In genomic region chr3:156174229-156174847, GRCh38 we compare ENCODE assay signal across 10 cellular contexts. TPM values are rescaled to one million over a fixed set of nuclear protein-coding genes. Genes with fewer than 3 reads are reported as not detected.
DNase-seq lines count a peak whose midpoint lies in the region; ATAC-seq, FAIRE-seq and TF ChIP-seq lines count a peak whose summit lies in the region.
"Had no signal": no experiment of that assay in that cellular context is flagged by ENCODE, and none has a peak within 500 bp of the region (broad histone marks: within the 10 kb centered on the region; RNA-seq: fewer than 3 reads in every experiment).

No MANE protein-coding gene starts in this region.

- RAD21 ChIA-PET in HCT116 (lab: Charles Lee; ENCODE audit: low non-redundant PET in 1 of 2, low total read pairs in 2 of 2, uncharacterized antibody in 2 of 2, unreplicated experiment in 2 of 2) = interaction anchor here (0.5 to 2.1 kb wide), 6 partner anchors 22 to 336 kb away, joined by 3 to 9 read pairs (median 4); no protein-coding TSS in a partner anchor

- H3K36me3 Mint-ChIP-seq in activated CD4-positive, alpha-beta T cell treated with anti-CD3 and anti-CD28 coated beads, Interleukin-2, amount 10 ng/mL, durations not matched to agents 7 days and 5 days (ENCODE audit: low read depth) = no peaks in the 10 kb centered on the region

- intact Hi-C loops in HCT116 (cut with micrococcal nuclease) = loop anchor here (1.0 kb wide), 1 partner anchor 208 kb away; no protein-coding TSS in a partner anchor

- H3K4me3 ChIP-seq in HCT116 (replicated peaks in 1 of 2; ENCODE audit: low read depth in 1 of 2, low read length in 2 of 2) (no peak overlapping the region), astrocyte of the cerebellum (ENCODE audit: low read depth, low read length) (no peak overlapping the region), keratinocyte (ENCODE audit: control insufficient read depth in 2 of 3, extremely low read depth in 1 of 3, insufficient read depth in 2 of 3, low read depth in 1 of 3, low read length in 3 of 3) (no peak overlapping the region)

- H3K4me3 Mint-ChIP-seq in activated CD4-positive, alpha-beta T cell treated with anti-CD3 and anti-CD28 coated beads, Interleukin-2, amount 10 ng/mL, durations not matched to agents 7 days and 5 days = no peak overlapping the region

- no peaks in the 10 kb centered on the region for H3K4me1 Mint-ChIP-seq in activated CD4-positive, alpha-beta T cell treated with anti-CD3 and anti-CD28 coated beads, Interleukin-2, amount 10 ng/mL, durations not matched to agents 7 days and 5 days

- peaks cover 9% of the 10 kb centered on the region for H3K27me3 Mint-ChIP-seq in activated CD4-positive, alpha-beta T cell treated with anti-CD3 and anti-CD28 coated beads, Interleukin-2, amount 10 ng/mL, durations not matched to agents 7 days and 5 days

- peak; percentile 72 for TF ChIP-seq RAD21 in HCT116 (IDR thresholded peaks at IDR 0.05; ENCODE audit: low read depth)

- CTCF ChIA-PET in HCT116 (lab: Charles Lee) = interaction anchor here (0.9 to 3.3 kb wide), 7 partner anchors 208 to 908 kb away, joined by 3 to 32 read pairs (median 12); no protein-coding TSS in a partner anchor
- CTCF ChIA-PET in activated CD4-positive, alpha-beta T cell treated with anti-CD3 and anti-CD28 coated beads, Interleukin-2, amount 10 ng/mL, durations not matched to agents 7 days and 5 days (lab: Charles Lee) = interaction anchor here (1.1 kb wide), 1 partner anchor 11 kb away, joined by 3 read pairs; no protein-coding TSS in a partner anchor

- DNase-seq in AG08395 (ENCODE audit: low spot score) (peak; percentile 30), HCT116 (ENCODE audit: low read depth, low spot score) (peak; percentile 16), astrocyte of the cerebellum (ENCODE audit: low read depth) (no peak), keratinocyte (ENCODE audit: low read depth, low spot score) (no peak), KG1 (lab: John Stamatoyannopoulos, UW) (no peak), dedifferentiated amniotic fluid mesenchymal stem cell (ENCODE audit: extremely low spot score) (no peak)
- no peak for DNase-seq in activated CD4-positive, alpha-beta T cell treated with anti-CD3 and anti-CD28 coated beads, Interleukin-2, amount 10 ng/mL, durations not matched to agents 7 days and 5 days
- DNase-seq: activated CD4-positive, alpha-beta T cell treated with anti-CD3 and anti-CD28 coated beads for 4 hours; foreskin melanocyte had no signal

- H3K27me3 ChIP-seq in HCT116 (ENCODE audit: insufficient read depth, low read length) (no peaks in the 10 kb centered on the region), keratinocyte (ENCODE audit: control insufficient read depth, extremely low read depth, insufficient read depth, low read length) (no peaks in the 10 kb centered on the region)

- peak; percentile 59; the same call in 1 of the 2 replicates for ATAC-seq in HCT116
- ATAC-seq in GM21367 (IDR thresholded peaks at IDR 0.05; ENCODE audit: unreplicated experiment) = no peak

- no peak overlapping the region for H3K27ac Mint-ChIP-seq in activated CD4-positive, alpha-beta T cell treated with anti-CD3 and anti-CD28 coated beads, Interleukin-2, amount 10 ng/mL, durations not matched to agents 7 days and 5 days

- H3K9me1 ChIP-seq in keratinocyte (ENCODE audit: control insufficient read depth, extremely low read depth, insufficient read depth, low read length) = no peaks in the 10 kb centered on the region

- H3K36me3 ChIP-seq in HCT116 (ENCODE audit: control insufficient read depth in 1 of 2, insufficient read depth in 2 of 2, low read length in 2 of 2) = no peaks in the 10 kb centered on the region
- no peaks in the 10 kb centered on the region for H3K36me3 ChIP-seq in keratinocyte (ENCODE audit: control insufficient read depth in 2 of 2, extremely low read depth in 1 of 2, insufficient read depth in 2 of 2, low read length in 2 of 2)

- H3K9me3 Mint-ChIP-seq in activated CD4-positive, alpha-beta T cell treated with anti-CD3 and anti-CD28 coated beads, Interleukin-2, amount 10 ng/mL, durations not matched to agents 7 days and 5 days = no peaks in the 10 kb centered on the region

- no peaks in the 10 kb centered on the region; a peak in 1 of 4 replicates for H3K4me1 ChIP-seq in HCT116 (ENCODE audit: control insufficient read depth in 1 of 2, insufficient read depth in 2 of 2, low read length in 2 of 2)
- H3K4me1 ChIP-seq in keratinocyte (ENCODE audit: control insufficient read depth, extremely low read depth, insufficient read depth, low read length) = no peaks in the 10 kb centered on the region

- H4K20me1 ChIP-seq in HCT116 (ENCODE audit: insufficient read depth) = no peaks in the 10 kb centered on the region
- H4K20me1 ChIP-seq in keratinocyte (ENCODE audit: control insufficient read depth, extremely low read depth, insufficient read depth, low read length) = no peaks in the 10 kb centered on the region

- peak; percentile 20 for FAIRE-seq in keratinocyte (lab: Jason Lieb, UNC)

- no TSS peak for BruUV-seq in HCT116 (replicated peaks; lab: Mats Ljungman, UMichigan)

- POLR2A ChIA-PET in HCT116 (lab: Charles Lee) = interaction anchor here (1.0 kb wide), 1 partner anchor 208 kb away, joined by 3 read pairs; no protein-coding TSS in a partner anchor
- POLR2A ChIA-PET in activated CD4-positive, alpha-beta T cell treated with anti-CD3 and anti-CD28 coated beads, Interleukin-2, amount 10 ng/mL, durations not matched to agents 7 days and 5 days (lab: Charles Lee) = no interaction called here

- TF ChIP-seq CTCF in HCT116 (IDR thresholded peaks at IDR 0.05 in 2 of 3, conservative IDR thresholded peaks at IDR 0.05 in 1 of 3; ENCODE audit: borderline replicate concordance in 1 of 3, insufficient read depth in 1 of 3, low read depth in 2 of 3, low read length in 2 of 3) = peak; percentile 15 to 53 (median 29); a peak in 4 of 6 replicates
- TF ChIP-seq CTCF in astrocyte of the cerebellum (IDR thresholded peaks at IDR 0.05; ENCODE audit: low read depth, low read length, missing control alignments) = peak; percentile 40
- TF ChIP-seq CTCF in keratinocyte (optimal IDR thresholded peaks at IDR 0.05 in 1 of 3, IDR thresholded peaks at IDR 0.05 in 1 of 3, conservative IDR thresholded peaks at IDR 0.05 in 1 of 3; ENCODE audit: extremely low read depth in 1 of 3, insufficient read depth in 2 of 3, low read length in 3 of 3) = peak; percentile 48 to 53 (median 51)

- in situ Hi-C loops in astrocyte of the cerebellum (cut with HindIII; ENCODE audit: low sequenced_read_pairs) = no loop called here

- no peak for TF ChIP-seq POLR2A in HCT116 (IDR thresholded peaks at IDR 0.05; ENCODE audit: borderline replicate concordance, extremely low read depth, insufficient read depth, insufficient read length)

- no peaks in the 10 kb centered on the region for H3K9me3 ChIP-seq in HCT116 (ENCODE audit: control insufficient read depth in 1 of 2, insufficient read depth in 1 of 2, low read depth in 1 of 2, low read length in 2 of 2)
- H3K9me3 ChIP-seq in keratinocyte (ENCODE audit: control insufficient read depth, low read depth, low read length) = no peaks in the 10 kb centered on the region

- no peaks in the 10 kb centered on the region for H3K9me2 ChIP-seq in HCT116 (ENCODE audit: insufficient read depth)

- H3K9ac ChIP-seq in HCT116 (ENCODE audit: low read length) (no peak overlapping the region), keratinocyte (ENCODE audit: control insufficient read depth, extremely low read depth, insufficient read depth, low read length) (no peak overlapping the region)

- H3K27ac ChIP-seq in HCT116 (ENCODE audit: low read depth, low read length) (no peak overlapping the region), keratinocyte (ENCODE audit: control insufficient read depth, insufficient read depth, low read length) (no peak overlapping the region)

- no peak overlapping the region for H3K4me2 ChIP-seq in HCT116 (ENCODE audit: low read length)
- H3K4me2 ChIP-seq in keratinocyte (ENCODE audit: control insufficient read depth, extremely low read depth, insufficient read depth, low read depth, low read length) = no peak overlapping the region

- H3K79me2 ChIP-seq in HCT116 (ENCODE audit: insufficient read depth, low read length) (no peaks in the 10 kb centered on the region), keratinocyte (ENCODE audit: control insufficient read depth, insufficient read depth, low read length) (no peaks in the 10 kb centered on the region)

- dilution Hi-C loops in keratinocyte (cut with MboI; ENCODE audit: extremely low pct_ligation_motif_present, low sequenced_read_pairs) = loop anchor here (25.0 kb wide), 1 partner anchor 338 kb away; no protein-coding TSS in a partner anchor

- H2AFZ ChIP-seq in HCT116 (ENCODE audit: low read depth, low read length, poor library complexity, severe bottlenecking) (no peak overlapping the region), keratinocyte (ENCODE audit: control insufficient read depth, low read length) (no peak overlapping the region)

TF ChIP-seq in HCT116, 20 proteins besides CTCF, POLR2A, EP300 and RAD21:
- TF ChIP-seq EZH2phosphoT487 (IDR thresholded peaks at IDR 0.05; ENCODE audit: borderline replicate concordance) (no peak), POLR2AphosphoS5 (IDR thresholded peaks at IDR 0.05; ENCODE audit: low read depth, low read length) (no peak), SP1 (IDR thresholded peaks at IDR 0.05; ENCODE audit: low read depth) (no peak), ELF1 (IDR thresholded peaks at IDR 0.05; ENCODE audit: borderline replicate concordance, low read depth) (no peak), JUND (IDR thresholded peaks at IDR 0.05) (no peak)

RNA-seq across cellular contexts. Expression of gene KCNAB1, which starts 54.0 kb away (rescaled TPM):
- total RNA-seq in HCT116 (2021; ENCODE audit: unreplicated experiment) = not detected
- 0.10 and 0.35 TPM in 2 replicates for polyA plus RNA-seq in HCT116 (2012)
- polyA plus RNA-seq in keratinocyte = 0.03 to 0.18 TPM (median 0.09 TPM) in 3 replicates
- 0.42 TPM for polyA plus RNA-seq in keratinocyte (2011; ENCODE audit: low read depth)
- polyA plus RNA-seq in keratinocyte (2011; cell fraction: cytosol; rRNA removed) = 0.13 and 0.19 TPM in 2 replicates
- polyA plus RNA-seq in keratinocyte (2011; cell fraction: nucleus; rRNA removed) = 0.10 and 0.68 TPM in 2 replicates
- 0.32 and 0.38 TPM in 2 replicates for polyA plus RNA-seq in keratinocyte (2012; ENCODE audit: low replicate concordance)
- polyA minus RNA-seq in keratinocyte = 0.86 TPM in 1 of 3 replicates, not detected in the others
- polyA minus RNA-seq in keratinocyte (2011; cell fraction: cytosol; rRNA and poly(A)+ RNA removed) = not detected
- not detected in 2 replicates for polyA minus RNA-seq in keratinocyte (2011; cell fraction: nucleus; rRNA and poly(A)+ RNA removed)
- not detected for total RNA-seq in activated CD4-positive, alpha-beta T cell treated with anti-CD3 and anti-CD28 coated beads, Interleukin-2, amount 10 ng/mL, durations not matched to agents 7 days and 5 days

Comparison
In these comparisons a context has a peak if more than half of its experiments do, and no peak if none do; other contexts are left out.
1. DNase-seq: peak in AG08395 (single experiment) and HCT116 (single experiment); none in astrocyte of the cerebellum (single experiment), keratinocyte (single experiment), KG1 (single experiment), dedifferentiated amniotic fluid mesenchymal stem cell (single experiment) and activated CD4-positive, alpha-beta T cell treated with anti-CD3 and anti-CD28 coated beads, Interleukin-2, amount 10 ng/mL, durations not matched to agents 7 days and 5 days (single experiment).
2. Peak in every context shown above with its lines, with median percentiles within 50 percentile points of each other: CTCF ChIP-seq.